In genomic region chr4:110508827-110509446, GRCh38 we compare ENCODE assay signal across 8 cellular contexts. TPM values are rescaled to one million over a fixed set of nuclear protein-coding genes. Genes with fewer than 3 reads are reported as not detected.
DNase-seq lines count a peak whose midpoint lies in the region; ATAC-seq, FAIRE-seq and TF ChIP-seq lines count a peak whose summit lies in the region.
"Had no signal": no experiment of that assay in that cellular context is flagged by ENCODE, and none has a peak within 500 bp of the region (broad histone marks: within the 10 kb centered on the region; RNA-seq: fewer than 3 reads in every experiment).

No MANE protein-coding gene starts in this region.

- ATAC-seq in GM18868 (IDR thresholded peaks at IDR 0.05; ENCODE audit: unreplicated experiment) = peak; percentile 52
- ATAC-seq in HG02870 (IDR thresholded peaks at IDR 0.05; ENCODE audit: unreplicated experiment) = no peak
- ATAC-seq in HG02623 (IDR thresholded peaks at IDR 0.05; ENCODE audit: unreplicated experiment) = no peak

- no peaks in the 10 kb centered on the region for H3K9me3 Mint-ChIP-seq in progenitor cell of endocrine pancreas (ENCODE audit: low read depth)

- peak; percentile 88 for FAIRE-seq in endometrium (lab: Jason Lieb, UNC)

- H3K27ac Mint-ChIP-seq in progenitor cell of endocrine pancreas = no peak overlapping the region

- H3K27ac ChIP-seq in substantia nigra (ENCODE audit: low read depth, low read length, poor library complexity, severe bottlenecking) = no peak overlapping the region
- H3K27ac ChIP-seq: HL-60 had no signal

- no peak overlapping the region for H3K4me3 Mint-ChIP-seq in progenitor cell of endocrine pancreas (ENCODE audit: low read depth)

- peak; percentile 58 for TF ChIP-seq CTCF in progenitor cell of endocrine pancreas (IDR thresholded peaks at IDR 0.05; ENCODE audit: unreplicated experiment)

- H3K4me1 Mint-ChIP-seq in progenitor cell of endocrine pancreas (ENCODE audit: low read depth) = no peaks in the 10 kb centered on the region

- peak; percentile 20 for DNase-seq in NCI-H460 (ENCODE audit: extremely low read depth, low read depth)
- DNase-seq in progenitor cell of endocrine pancreas (ENCODE audit: low spot score, unreplicated experiment) = no peak
- DNase-seq in substantia nigra (lab: John Stamatoyannopoulos, UW) = no peak

- H3K27me3 Mint-ChIP-seq in progenitor cell of endocrine pancreas = no peaks in the 10 kb centered on the region

- H3K36me3 Mint-ChIP-seq in progenitor cell of endocrine pancreas (ENCODE audit: insufficient read depth) = no peaks in the 10 kb centered on the region

RNA-seq across cellular contexts. Expression of gene ENPEP, which starts 33.0 kb away (rescaled TPM):
- 1.3 and 1.6 TPM in 2 replicates for total RNA-seq in NCI-H460 (2014; rRNA removed; shearing (Covaris generic))
- polyA plus RNA-seq in NCI-H460 (2014; cell fraction: nucleus; rRNA removed) = 0.24 and 1.2 TPM in 2 replicates
- total RNA-seq in progenitor cell of endocrine pancreas = 1.4 and 1.7 TPM in 2 replicates
